In genomic region chr20:24138126-24138857, GRCh38 we compare ENCODE assay signal across 16 cellular contexts.
"Had no signal": no experiment of that assay in that cellular context is flagged by ENCODE, and none has a peak within 500 bp of the region (broad histone marks: within the 10 kb centered on the region; RNA-seq: fewer than 3 reads in every experiment).

No MANE protein-coding gene starts in this region.

- H3K4me3 Mint-ChIP-seq: endodermal cell; naive thymus-derived CD8-positive, alpha-beta T cell had no signal

- H3K4me1 ChIP-seq: right atrium auricular region, testis, tibial nerve had no signal

- ATAC-seq: foreskin keratinocyte; naive thymus-derived CD8-positive, alpha-beta T cell had no signal

- H3K27me3 ChIP-seq: foreskin keratinocyte, neutrophil, right atrium auricular region, testis, tibial nerve had no signal

- H3K27ac ChIP-seq: coronary artery, foreskin keratinocyte, neutrophil, right atrium auricular region, testis, tibial nerve had no signal

- DNase-seq: caudate nucleus; effector CD4-positive, alpha-beta T cell; endodermal cell; erythroblast; foreskin keratinocyte; mesendoderm; naive thymus-derived CD8-positive, alpha-beta T cell; posterior cingulate gyrus; small intestine; stimulated activated CD4-positive, alpha-beta T cell treated with anti-CD3 and anti-CD28 coated beads, Interleukin-12 subunit alpha, Interleukin-12 subunit beta, amount 100 ng/mL, for 4 hours; stimulated activated naive CD4-positive, alpha-beta T cell treated with Interleukin-2 at 50 U/mL for 16 hours; testis had no signal

- H3K4me3 ChIP-seq: coronary artery, right atrium auricular region, testis, tibial nerve had no signal

- H3K36me3 ChIP-seq: neutrophil, right atrium auricular region, tibial nerve had no signal

- H3K9me3 ChIP-seq: neutrophil, right atrium auricular region, testis had no signal

- H3K27ac Mint-ChIP-seq: endodermal cell had no signal
